ENCODE assay signal across 18 cellular contexts in genomic region chr6:28803337-28803709, GRCh38.
A peak's percentile ranks its signal among the peaks of the same experiment; 100 is the strongest.
DNase-seq lines count a peak whose midpoint lies in the region; ATAC-seq, FAIRE-seq and TF ChIP-seq lines count a peak whose summit lies in the region.
"Had no signal": no experiment of that assay in that cellular context is flagged by ENCODE, and none has a peak within 500 bp of the region (broad histone marks: within the 10 kb centered on the region; RNA-seq: fewer than 3 reads in every experiment).

No MANE protein-coding gene starts in this region.

- H3K36me3 Mint-ChIP-seq in progenitor cell of endocrine pancreas (ENCODE audit: insufficient read depth): no peaks in the 10 kb centered on the region
- H3K36me3 Mint-ChIP-seq in activated CD4-positive, alpha-beta memory T cell treated with anti-CD3 and anti-CD28 coated beads, Interleukin-2, amount 10 ng/mL, durations not matched to agents 7 days and 5 days (ENCODE audit: low read depth): peaks cover 3% of the 10 kb centered on the region
- H3K36me3 Mint-ChIP-seq: activated naive CD4-positive, alpha-beta T cell treated with anti-CD3 and anti-CD28 coated beads, Interleukin-2, amount 10 ng/mL, durations not matched to agents 7 days and 5 days; stimulated activated memory B cell treated with anti-CD40 and anti-IgM and Interleukin-4, amounts not matched to agents 10 μg/mL and 1 μg/mL and 100 μg/mL, for 72 hours had no signal

- peak overlapping the region; percentile 85 for H2AFZ ChIP-seq in H1 (ENCODE audit: low read length)

- H3K56ac ChIP-seq in H1 (replicated peaks; ENCODE audit: insufficient read length, low read depth, low read length): no peak overlapping the region

- H3K27ac ChIP-seq in A673 (ENCODE audit: low read depth, low read length, poor library complexity, severe bottlenecking) (peak overlapping the region; percentile 73), H1 (ENCODE audit: low read depth, low read length) (no peak overlapping the region)

- no peak for TF ChIP-seq RAD21 in H1 (IDR thresholded peaks at IDR 0.05 in 1 of 2, conservative IDR thresholded peaks at IDR 0.05 in 1 of 2; ENCODE audit: low read depth in 2 of 2, low read length in 2 of 2)

- POLR2A ChIA-PET in A673 (lab: Charles Lee; ENCODE audit: low non-redundant PET): interaction anchor here (0.5 to 0.7 kb wide), 2 partner anchors 9 to 1511 kb away, joined by 3 to 5 read pairs; no protein-coding TSS in a partner anchor
- POLR2A ChIA-PET in H1 (lab: Charles Lee; ENCODE audit: partially characterized antibody): interaction anchor here (0.7 to 1.0 kb wide), 2 partner anchors 12 to 45 kb away, joined by 3 read pairs; no protein-coding TSS in a partner anchor
- POLR2A ChIA-PET in activated CD4-positive, alpha-beta memory T cell treated with anti-CD3 and anti-CD28 coated beads, Interleukin-2, amount 10 ng/mL, durations not matched to agents 7 days and 5 days (lab: Charles Lee): no interaction called here

- peaks cover 4% of the 10 kb centered on the region for H3K4me1 ChIP-seq in A673 (ENCODE audit: insufficient read depth, low read length, poor library complexity, severe bottlenecking)
- no peaks in the 10 kb centered on the region; a peak in 1 of 7 replicates for H3K4me1 ChIP-seq in H1 (replicated peaks in 1 of 4; ENCODE audit: control insufficient read depth in 3 of 4, insufficient read depth in 4 of 4, low read length in 3 of 4)

- 0 out of 7 replicates have a peak overlapping the region, but pooled peaks of 1 of the 4 experiments have one; percentile 44 for H3K9ac ChIP-seq in H1 (replicated peaks in 1 of 4; ENCODE audit: extremely low read depth in 1 of 4, low read depth in 3 of 4, low read length in 3 of 4)

- 0 out of 2 replicates have a peak overlapping the region, but pooled peaks have one; percentile 27 for H2BK12ac ChIP-seq in H1 (ENCODE audit: low read depth, low read length)

- H3K23ac ChIP-seq in H1 (ENCODE audit: insufficient read length): no peak overlapping the region

- DNase-seq in A673 (ENCODE audit: low spot score) (peak; percentile 77), ELR (ENCODE audit: low read depth) (peak; percentile 55), MG63 (no peak), H1 (ENCODE audit: low read depth in 1 of 2, low spot score in 2 of 2) (no peak), progenitor cell of endocrine pancreas (ENCODE audit: low spot score, unreplicated experiment) (no peak), urothelium cell line (ENCODE audit: low spot score) (no peak)
- DNase-seq in activated CD4-positive, alpha-beta memory T cell treated with anti-CD3 and anti-CD28 coated beads, Interleukin-2, amount 10 ng/mL, durations not matched to agents 7 days and 5 days: no peak
- DNase-seq: activated naive CD4-positive, alpha-beta T cell treated with anti-CD3 and anti-CD28 coated beads, Interleukin-2, amount 10 ng/mL, durations not matched to agents 7 days and 5 days; caudate nucleus; naive B cell; NCI-H1092 treated with DMSO at 0.1 percent for 48 hours; retina; stimulated activated CD4-positive, alpha-beta T cell treated with anti-CD3 and anti-CD28 coated beads, Interleukin-4, amount 100 ng/mL, for 1 hour had no signal

- WGBS in H1 (ENCODE audit: extremely low coverage in 1 of 2, insufficient coverage in 1 of 2, insufficient read length in 1 of 2, insufficient replicate concordance in 2 of 2, low coverage in 1 of 2, low lambda C conversion rate in 2 of 2, missing lambda C conversion rate in 1 of 2), 2 experiments: 5% methylated on average over 7 of the region's 8 CpGs; no CpG with 5 or more reads in 1 of the 2 experiments

- H3K9me3 Mint-ChIP-seq in progenitor cell of endocrine pancreas (ENCODE audit: low read depth): no peaks in the 10 kb centered on the region
- H3K9me3 Mint-ChIP-seq in activated CD4-positive, alpha-beta memory T cell treated with anti-CD3 and anti-CD28 coated beads, Interleukin-2, amount 10 ng/mL, durations not matched to agents 7 days and 5 days: no peaks in the 10 kb centered on the region
- H3K9me3 Mint-ChIP-seq: activated naive CD4-positive, alpha-beta T cell treated with anti-CD3 and anti-CD28 coated beads, Interleukin-2, amount 10 ng/mL, durations not matched to agents 7 days and 5 days had no signal

- H3K4ac ChIP-seq in H1 (replicated peaks; ENCODE audit: insufficient read length, low read depth, low read length): no peak overlapping the region

- H2BK20ac ChIP-seq in H1 (ENCODE audit: low read length): no peak overlapping the region

- H3K9me3 ChIP-seq in A673 (ENCODE audit: low read depth, low read length, poor library complexity, severe bottlenecking): no peaks in the 10 kb centered on the region
- no peaks in the 10 kb centered on the region for H3K9me3 ChIP-seq in MG63
- H3K9me3 ChIP-seq in H1 (ENCODE audit: insufficient read depth in 2 of 2, low read depth in 1 of 2, low read length in 1 of 2): no peaks in the 10 kb centered on the region

- H3K4me3 ChIP-seq in A673 (ENCODE audit: low read depth, low read length, poor library complexity, severe bottlenecking): peak overlapping the region; percentile 55
- peak overlapping the region; percentile 48 for H3K4me3 ChIP-seq in MG63
- H3K4me3 ChIP-seq in H1 (ENCODE audit: extremely low read depth in 1 of 4, insufficient read depth in 2 of 4, low read depth in 3 of 4, low read length in 4 of 4): peak overlapping the region; percentile 47 to 74 (median 61); a peak in 7 of 8 replicates

- no peak overlapping the region for H4K5ac ChIP-seq in H1 (ENCODE audit: insufficient read length, low read depth, low read length)

- no peak overlapping the region for H4K8ac ChIP-seq in H1 (ENCODE audit: extremely low read depth, insufficient read depth, low read length)

- H3K18ac ChIP-seq in H1 (ENCODE audit: extremely low read depth, low read length): no peak overlapping the region

- ATAC-seq in HG02798 (IDR thresholded peaks at IDR 0.05; ENCODE audit: poor library complexity, unreplicated experiment): no peak
- ATAC-seq: left lobe of liver; Right ventricle myocardium inferior; stimulated activated memory B cell treated with anti-CD40 and anti-IgM and Interleukin-4, amounts not matched to agents 10 μg/mL and 1 μg/mL and 100 μg/mL, for 72 hours had no signal

- H3K36me3 ChIP-seq in A673 (ENCODE audit: insufficient read depth, low read length, poor library complexity, severe bottlenecking) (no peaks in the 10 kb centered on the region), MG63 (no peaks in the 10 kb centered on the region), H1 (ENCODE audit: control insufficient read depth in 2 of 4, insufficient read depth in 4 of 4, low read length in 3 of 4) (no peaks in the 10 kb centered on the region)

- no peak overlapping the region for H2BK5ac ChIP-seq in H1 (ENCODE audit: low read depth, low read length)

- CTCF ChIA-PET in A673 (lab: Charles Lee) (no interaction called here), H1 (lab: Charles Lee; ENCODE audit: partially characterized antibody) (interaction anchor here (0.5 to 1.2 kb wide), 2 partner anchors 30 to 213 kb away, joined by 3 read pairs; no protein-coding TSS in a partner anchor)
- CTCF ChIA-PET in activated CD4-positive, alpha-beta memory T cell treated with anti-CD3 and anti-CD28 coated beads, Interleukin-2, amount 10 ng/mL, durations not matched to agents 7 days and 5 days (lab: Charles Lee): no interaction called here

- H3K23me2 ChIP-seq in H1 (ENCODE audit: low read depth, low read length): peaks cover 10% of the 10 kb centered on the region

- H3K27me3 ChIP-seq in A673 (replicated peaks; ENCODE audit: insufficient read depth, low read depth, low read length, poor library complexity) (no peaks in the 10 kb centered on the region), MG63 (no peaks in the 10 kb centered on the region), H1 (replicated peaks in 1 of 4; ENCODE audit: control insufficient read depth in 3 of 4, extremely low read depth in 1 of 4, insufficient read depth in 3 of 4, low read length in 3 of 4) (peaks cover 2 to 24% (median 13%) of the 10 kb centered on the region in 4 experiments)

- no peak overlapping the region for H3K27ac Mint-ChIP-seq in progenitor cell of endocrine pancreas
- no peak overlapping the region for H3K27ac Mint-ChIP-seq in activated CD4-positive, alpha-beta memory T cell treated with anti-CD3 and anti-CD28 coated beads, Interleukin-2, amount 10 ng/mL, durations not matched to agents 7 days and 5 days
- H3K27ac Mint-ChIP-seq: activated naive CD4-positive, alpha-beta T cell treated with anti-CD3 and anti-CD28 coated beads, Interleukin-2, amount 10 ng/mL, durations not matched to agents 7 days and 5 days; naive B cell; stimulated activated memory B cell treated with anti-CD40 and anti-IgM and Interleukin-4, amounts not matched to agents 10 μg/mL and 1 μg/mL and 100 μg/mL, for 72 hours had no signal

- H3K79me2 ChIP-seq in H1 (ENCODE audit: control insufficient read depth in 1 of 2, insufficient read depth in 2 of 2, low read length in 2 of 2): no peaks in the 10 kb centered on the region

- peaks cover 79% of the 10 kb centered on the region for H3K27me3 Mint-ChIP-seq in progenitor cell of endocrine pancreas
- H3K27me3 Mint-ChIP-seq in activated CD4-positive, alpha-beta memory T cell treated with anti-CD3 and anti-CD28 coated beads, Interleukin-2, amount 10 ng/mL, durations not matched to agents 7 days and 5 days: peaks cover 57% of the 10 kb centered on the region

- no peak overlapping the region for H2BK120ac ChIP-seq in H1 (replicated peaks; ENCODE audit: low read depth, low read length)

- no peak overlapping the region for H2AK5ac ChIP-seq in H1 (ENCODE audit: low read depth, low read length)

- peak overlapping the region; percentile 57 to 89 for H3K4me2 ChIP-seq in H1 (ENCODE audit: insufficient read depth in 1 of 2, low read depth in 2 of 2, low read length in 2 of 2)

- peak; percentile 48 for FAIRE-seq in H1 (lab: Jason Lieb, UNC)
- FAIRE-seq in urothelium cell line (lab: Jason Lieb, UNC): no peak
- FAIRE-seq: endometrium had no signal

- no peak for TF ChIP-seq EP300 in H1 (IDR thresholded peaks at IDR 0.05; ENCODE audit: borderline replicate concordance in 1 of 2, low read depth in 2 of 2, low read length in 2 of 2)

- no peak overlapping the region for H4K91ac ChIP-seq in H1 (replicated peaks; ENCODE audit: insufficient read length, low read length)

- no peaks in the 10 kb centered on the region for H3K4me1 Mint-ChIP-seq in progenitor cell of endocrine pancreas (ENCODE audit: low read depth)
- peaks cover 13% of the 10 kb centered on the region for H3K4me1 Mint-ChIP-seq in activated CD4-positive, alpha-beta memory T cell treated with anti-CD3 and anti-CD28 coated beads, Interleukin-2, amount 10 ng/mL, durations not matched to agents 7 days and 5 days
- H3K4me1 Mint-ChIP-seq: stimulated activated memory B cell treated with anti-CD40 and anti-IgM and Interleukin-4, amounts not matched to agents 10 μg/mL and 1 μg/mL and 100 μg/mL, for 72 hours had no signal

- H3K79me1 ChIP-seq in H1 (ENCODE audit: low read depth, low read length): no peaks in the 10 kb centered on the region

- no peak for TF ChIP-seq POLR2A in H1 (IDR thresholded peaks at IDR 0.05; ENCODE audit: control extremely low read depth in 1 of 2, low read depth in 2 of 2, low read length in 2 of 2)

- H3K14ac ChIP-seq in H1 (ENCODE audit: insufficient read length): no peak overlapping the region

- H2BK15ac ChIP-seq in H1 (ENCODE audit: low read length): peak overlapping the region; percentile 75; the same call in 1 of the 2 replicates

- no peak overlapping the region for H3K4me3 Mint-ChIP-seq in progenitor cell of endocrine pancreas (ENCODE audit: low read depth)
- H3K4me3 Mint-ChIP-seq in activated CD4-positive, alpha-beta memory T cell treated with anti-CD3 and anti-CD28 coated beads, Interleukin-2, amount 10 ng/mL, durations not matched to agents 7 days and 5 days: no peak overlapping the region
- H3K4me3 Mint-ChIP-seq: activated naive CD4-positive, alpha-beta T cell treated with anti-CD3 and anti-CD28 coated beads, Interleukin-2, amount 10 ng/mL, durations not matched to agents 7 days and 5 days; naive B cell; stimulated activated memory B cell treated with anti-CD40 and anti-IgM and Interleukin-4, amounts not matched to agents 10 μg/mL and 1 μg/mL and 100 μg/mL, for 72 hours had no signal

- no peaks in the 10 kb centered on the region for H4K20me1 ChIP-seq in H1 (replicated peaks in 1 of 2; ENCODE audit: control insufficient read depth in 1 of 2, insufficient read depth in 2 of 2, low read length in 2 of 2)

- TF ChIP-seq CTCF in A673 (conservative IDR thresholded peaks at IDR 0.05; ENCODE audit: low read depth, low read length): no peak
- TF ChIP-seq CTCF in H1 (IDR thresholded peaks at IDR 0.05; ENCODE audit: control extremely low read depth in 1 of 3, insufficient read depth in 1 of 3, low read depth in 1 of 3, low read length in 3 of 3): no peak
- TF ChIP-seq CTCF in progenitor cell of endocrine pancreas (IDR thresholded peaks at IDR 0.05; ENCODE audit: unreplicated experiment): no peak

- BruUV-seq in A673 (replicated peaks; lab: Mats Ljungman, UMichigan): no TSS peak

- intact Hi-C loops in A673 (cut with micrococcal nuclease; ENCODE audit: unreplicated experiment): loop anchor here (5.0 kb wide), 1 partner anchor 94 kb away; no protein-coding TSS in a partner anchor

Comparison
In these comparisons a context has a peak if more than half of its experiments do, and no peak if none do; other contexts are left out.
1. DNase-seq: peak in A673 (single experiment) and ELR (single experiment); none in MG63 (single experiment), H1 (0 of 2), progenitor cell of endocrine pancreas (single experiment), urothelium cell line (single experiment) and activated CD4-positive, alpha-beta memory T cell treated with anti-CD3 and anti-CD28 coated beads, Interleukin-2, amount 10 ng/mL, durations not matched to agents 7 days and 5 days (single experiment).
2. Peak in every context shown above with its lines, with median percentiles within 50 percentile points of each other: H3K4me3 ChIP-seq.